Comparison of ENCODE assay signal across 9 cellular contexts in genomic region chr7:93231264-93231663, GRCh38. TPM values are rescaled to one million over a fixed set of nuclear protein-coding genes. Genes with fewer than 3 reads are reported as not detected.
DNase-seq lines count a peak whose midpoint lies in the region; ATAC-seq and TF ChIP-seq lines count a peak whose summit lies in the region.
"Had no signal": no experiment of that assay in that cellular context is flagged by ENCODE, and none has a peak within 500 bp of the region (broad histone marks: within the 10 kb centered on the region; RNA-seq: fewer than 3 reads in every experiment).

No MANE protein-coding gene starts in this region.

- H3K4me2 ChIP-seq in mesendoderm (ENCODE audit: low read length), result peak overlapping the region; percentile 60

- H3K18ac ChIP-seq in mesendoderm (ENCODE audit: low read length), result no peak overlapping the region

- H3K23ac ChIP-seq in mesendoderm (ENCODE audit: low read length), result no peak overlapping the region

- DNase-seq in astrocyte of the cerebellum (ENCODE audit: low read depth) (no peak), mesendoderm (no peak), inferior parietal cortex (ENCODE audit: extremely low spot score) (no peak), pons (ENCODE audit: low spot score) (no peak), retina (no peak)
- DNase-seq: activated CD4-positive, alpha-beta T cell treated with anti-CD3 and anti-CD28 coated beads for 1 hour had no signal

- H3K4me1 ChIP-seq in HUES48 (ENCODE audit: control insufficient read depth, insufficient read depth, low read length), result peaks cover 5% of the 10 kb centered on the region; the same call in 1 of the 2 replicates
- no peaks in the 10 kb centered on the region for H3K4me1 ChIP-seq in mesendoderm (ENCODE audit: control insufficient read depth, low read depth, low read length)

- H4K5ac ChIP-seq in mesendoderm (ENCODE audit: low read length), result no peak overlapping the region

- WGBS in mesendoderm (ENCODE audit: extremely low coverage, insufficient coverage, low lambda C conversion rate), result no CpG with 5 or more reads among the region's 5 CpGs

- H2BK15ac ChIP-seq in mesendoderm (replicated peaks; ENCODE audit: low read depth), result no peak overlapping the region

- H3K56ac ChIP-seq in mesendoderm (ENCODE audit: low read length), result peak overlapping the region; percentile 95

- no peaks in the 10 kb centered on the region for H3K9me3 ChIP-seq in HUES48 (ENCODE audit: control insufficient read depth, insufficient read depth, low read length)

- no peak for ATAC-seq in HG02852 (IDR thresholded peaks at IDR 0.05; ENCODE audit: unreplicated experiment)

- H3K27ac ChIP-seq in 22Rv1 (peak overlapping the region; percentile 85), HUES48 (ENCODE audit: low read depth, low read length) (peak overlapping the region; percentile 87), mesendoderm (ENCODE audit: low read depth, low read length) (no peak overlapping the region)

- no peak for TF ChIP-seq CTCF in 22Rv1 (IDR thresholded peaks at IDR 0.05)
- TF ChIP-seq CTCF in astrocyte of the cerebellum (IDR thresholded peaks at IDR 0.05; ENCODE audit: low read depth, low read length, missing control alignments), result no peak

- H3K27me3 ChIP-seq in HUES48 (ENCODE audit: control insufficient read depth, insufficient read depth, low read length) (no peaks in the 10 kb centered on the region), mesendoderm (ENCODE audit: insufficient read depth, low read length, poor library complexity) (no peaks in the 10 kb centered on the region)

- no peak overlapping the region for H3K9ac ChIP-seq in HUES48 (ENCODE audit: low read depth, low read length)
- H3K9ac ChIP-seq in mesendoderm (ENCODE audit: low read length), result peak overlapping the region; percentile 72

- H3K36me3 ChIP-seq in HUES48 (ENCODE audit: control insufficient read depth, insufficient read depth, low read length) (no peaks in the 10 kb centered on the region), mesendoderm (ENCODE audit: control insufficient read depth, insufficient read depth, low read length) (no peaks in the 10 kb centered on the region)

- H2BK120ac ChIP-seq in mesendoderm (ENCODE audit: low read depth, low read length), result no peak overlapping the region

- no peaks in the 10 kb centered on the region for H3K79me2 ChIP-seq in mesendoderm (ENCODE audit: control insufficient read depth, insufficient read depth, low read length)

- peaks cover 2% of the 10 kb centered on the region for H3K79me1 ChIP-seq in mesendoderm (ENCODE audit: low read length)

- no peak overlapping the region for H2BK5ac ChIP-seq in mesendoderm (ENCODE audit: low read length)

- H3K4me3 ChIP-seq in HUES48 (ENCODE audit: low read depth, low read length) (peak overlapping the region; percentile 95), astrocyte of the cerebellum (ENCODE audit: low read depth, low read length) (peak overlapping the region; percentile 78), mesendoderm (ENCODE audit: low read length) (no peak overlapping the region)

- H4K8ac ChIP-seq in mesendoderm (ENCODE audit: low read depth, low read length), result no peak overlapping the region

- no peak overlapping the region for H2AK5ac ChIP-seq in mesendoderm (ENCODE audit: low read length)

- H3K4ac ChIP-seq in mesendoderm (ENCODE audit: low read depth, low read length), result no peak overlapping the region

- in situ Hi-C loops in astrocyte of the cerebellum (cut with HindIII; ENCODE audit: low sequenced_read_pairs), result no loop called here

RNA-seq across cellular contexts. Expression of gene VPS50, which starts 0.9 kb away (rescaled TPM):
- 5.0 TPM for polyA plus RNA-seq in mesendoderm (2013, experiment 1 of 2)
- 5.0 TPM for polyA plus RNA-seq in mesendoderm (2013, experiment 2 of 2)

RNA-seq across cellular contexts. Expression of gene HEPACAM2, which starts 5.0 kb away (rescaled TPM):
- polyA plus RNA-seq in mesendoderm (2013, experiment 1 of 2), result not detected
- not detected for polyA plus RNA-seq in mesendoderm (2013, experiment 2 of 2)
